Comparison of ENCODE assay signal across 8 cellular contexts in the genomic region with DNA sequence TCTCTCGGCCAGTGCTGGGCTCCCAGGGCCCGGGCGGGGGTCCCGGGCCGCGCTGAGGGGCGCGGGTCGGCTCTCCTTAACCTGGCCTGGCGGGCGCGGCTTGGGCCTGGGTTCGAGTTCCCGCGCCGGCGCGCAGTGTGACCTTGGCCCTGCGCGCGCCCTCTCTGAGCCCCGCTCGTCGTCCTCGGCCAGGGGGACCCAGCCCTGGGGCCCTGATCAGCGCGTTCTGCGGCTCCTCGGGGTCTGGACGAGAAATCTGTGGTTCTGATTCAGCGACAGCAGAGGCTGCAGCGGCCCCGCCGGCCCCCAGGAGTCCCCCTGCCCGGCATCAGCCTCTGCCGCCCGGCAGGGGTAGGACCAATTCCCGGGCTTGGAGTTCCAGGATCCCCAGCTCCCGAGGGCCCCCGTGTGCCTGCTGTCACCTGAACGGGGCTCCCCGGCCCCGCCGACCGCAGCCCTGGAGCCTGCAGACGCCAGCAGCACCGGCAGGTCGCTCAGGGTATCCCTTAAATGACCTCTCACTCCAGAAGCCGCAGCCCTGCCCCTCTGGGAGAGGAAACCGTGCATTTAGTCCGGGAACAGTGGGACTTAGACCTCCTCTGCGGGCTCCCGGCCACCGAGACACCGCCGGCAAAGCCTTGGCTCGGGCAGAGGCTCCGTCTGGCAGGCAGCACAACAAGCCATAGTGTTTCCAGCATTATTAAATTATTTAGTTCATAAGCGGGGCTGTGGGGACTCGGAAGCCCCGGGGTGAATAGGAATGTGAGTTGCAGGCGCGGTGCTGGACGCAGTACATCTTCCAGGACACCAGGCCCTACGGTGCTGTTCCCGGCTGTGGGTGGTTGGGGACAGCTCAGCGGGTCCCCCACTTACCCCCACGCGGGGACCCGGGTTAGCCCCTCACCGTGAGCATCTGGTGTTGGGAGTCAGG. TPM values are rescaled to one million over a fixed set of nuclear protein-coding genes. Genes with fewer than 3 reads are reported as not detected.
A peak's percentile ranks its signal among the peaks of the same experiment; 100 is the strongest.
DNase-seq lines count a peak whose midpoint lies in the region; ATAC-seq and TF ChIP-seq lines count a peak whose summit lies in the region.

No MANE protein-coding gene starts in this region.

- POLR2A ChIA-PET in activated CD8-positive, alpha-beta T cell treated with anti-CD3 and anti-CD28 coated beads for 36 hours (lab: Charles Lee), result interaction anchor here (0.5 to 2.3 kb wide), 8 partner anchors 24 to 334 kb away, joined by 3 to 10 read pairs (median 3); no protein-coding TSS in a partner anchor

- CTCF ChIA-PET in activated CD8-positive, alpha-beta T cell treated with anti-CD3 and anti-CD28 coated beads for 36 hours (lab: Charles Lee), result interaction anchor here (1.0 to 4.4 kb wide), 7 partner anchors 15 to 307 kb away, joined by 3 to 31 read pairs (median 4); no protein-coding TSS in a partner anchor

- TF ChIP-seq CTCF in AG10803 (conservative IDR thresholded peaks at IDR 0.05; ENCODE audit: low read length) (peak; percentile 7), mucosa of descending colon (IDR thresholded peaks at IDR 0.05) (no peak), type B pancreatic cell (conservative IDR thresholded peaks at IDR 0.05) (peak; percentile 65)
- no peak for TF ChIP-seq CTCF in activated CD8-positive, alpha-beta T cell treated with anti-CD3 and anti-CD28 coated beads for 36 hours (IDR thresholded peaks at IDR 0.05)

- H3K4me3 Mint-ChIP-seq in IgD-negative memory B cell (peak overlapping the region; percentile 75 to 94 (median 90)), type B pancreatic cell (peak overlapping the region; percentile 86)
- H3K4me3 Mint-ChIP-seq in activated CD8-positive, alpha-beta T cell treated with anti-CD3 and anti-CD28 coated beads for 36 hours, result peak overlapping the region; percentile 54

- no peaks in the 10 kb centered on the region for H3K36me3 ChIP-seq in mucosa of descending colon (ENCODE audit: low read depth)

- H3K4me3 ChIP-seq in AG10803 (ENCODE audit: low read length), result peak overlapping the region; percentile 74
- peak overlapping the region; percentile 77 for H3K4me3 ChIP-seq in mucosa of descending colon

- H3K4me1 ChIP-seq in mucosa of descending colon (ENCODE audit: low read depth), result peaks cover 12% of the 10 kb centered on the region

- H3K4me1 Mint-ChIP-seq in IgD-negative memory B cell, result peaks cover 31 to 43% (median 42%) of the 10 kb centered on the region in 3 donors
- H3K4me1 Mint-ChIP-seq in activated CD8-positive, alpha-beta T cell treated with anti-CD3 and anti-CD28 coated beads for 36 hours (ENCODE audit: low read depth), result peaks cover 55% of the 10 kb centered on the region
- peaks cover 54% of the 10 kb centered on the region for H3K4me1 Mint-ChIP-seq in type B pancreatic cell (ENCODE audit: unreplicated experiment)

- ATAC-seq in GM19351 (IDR thresholded peaks at IDR 0.05; ENCODE audit: unreplicated experiment), result peak; percentile 5
- peak; percentile 32 for ATAC-seq in activated CD8-positive, alpha-beta T cell treated with anti-CD3 and anti-CD28 coated beads for 36 hours
- ATAC-seq in mucosa of descending colon, result peak; percentile 19
- no peak for ATAC-seq in GM18870 (IDR thresholded peaks at IDR 0.05; ENCODE audit: unreplicated experiment)

- DNase-seq in AG10803 (ENCODE audit: low read depth) (peak; percentile 25), erythroblast (lab: John Stamatoyannopoulos, UW) (peak; percentile 54 to 64), mucosa of descending colon (peak; percentile 39 to 75 (median 60)), type B pancreatic cell (ENCODE audit: extremely low spot score, unreplicated experiment) (no peak)
- peak; percentile 48 for DNase-seq in activated CD8-positive, alpha-beta T cell treated with anti-CD3 and anti-CD28 coated beads for 36 hours

- H3K36me3 Mint-ChIP-seq in IgD-negative memory B cell (peaks cover 4% of the 10 kb centered on the region), type B pancreatic cell (no peaks in the 10 kb centered on the region)
- no peaks in the 10 kb centered on the region for H3K36me3 Mint-ChIP-seq in activated CD8-positive, alpha-beta T cell treated with anti-CD3 and anti-CD28 coated beads for 36 hours (ENCODE audit: low read depth)

- no peak for TF ChIP-seq POLR2A in erythroblast (IDR thresholded peaks at IDR 0.05; ENCODE audit: low read length)

- no peaks in the 10 kb centered on the region for H3K9me3 ChIP-seq in mucosa of descending colon

- H3K27me3 Mint-ChIP-seq in IgD-negative memory B cell, result no peaks in the 10 kb centered on the region
- H3K27me3 Mint-ChIP-seq in activated CD8-positive, alpha-beta T cell treated with anti-CD3 and anti-CD28 coated beads for 36 hours, result peaks cover 2% of the 10 kb centered on the region
- peaks cover 3% of the 10 kb centered on the region for H3K27me3 Mint-ChIP-seq in type B pancreatic cell

- H3K27ac Mint-ChIP-seq in IgD-negative memory B cell, result peak overlapping the region; percentile 59 to 90 (median 87)
- H3K27ac Mint-ChIP-seq in activated CD8-positive, alpha-beta T cell treated with anti-CD3 and anti-CD28 coated beads for 36 hours, result peak overlapping the region; percentile 74
- peak overlapping the region; percentile 70 for H3K27ac Mint-ChIP-seq in type B pancreatic cell

- H3K9me3 Mint-ChIP-seq in IgD-negative memory B cell (no peaks in the 10 kb centered on the region), type B pancreatic cell (no peaks in the 10 kb centered on the region)
- no peaks in the 10 kb centered on the region for H3K9me3 Mint-ChIP-seq in activated CD8-positive, alpha-beta T cell treated with anti-CD3 and anti-CD28 coated beads for 36 hours

- intact Hi-C loops in activated CD8-positive, alpha-beta T cell treated with anti-CD3 and anti-CD28 coated beads for 36 hours (cut with micrococcal nuclease), result loop anchor here (10.0 kb wide), 1 partner anchor 121 kb away; no protein-coding TSS in a partner anchor
- intact Hi-C loops in mucosa of descending colon (cut with DNase I, micrococcal nuclease), result no loop called here

RNA-seq across cellular contexts. Expression of gene CHST12, which starts 0.6 kb away (rescaled TPM):
- polyA plus RNA-seq in IgD-negative memory B cell, result 24.9 TPM
- total RNA-seq in activated CD8-positive, alpha-beta T cell treated with anti-CD3 and anti-CD28 coated beads for 36 hours, result 1 to 10 TPM; 2.9 to 4.7 TPM
- total RNA-seq in mucosa of descending colon, result 10 to 100 TPM; 10.7 to 20.9 (median 12.2) TPM
- 17.6 and 22.4 TPM in 2 replicates for total RNA-seq in type B pancreatic cell (ENCODE audit: low replicate concordance)

RNA-seq across cellular contexts. Expression of gene EIF3B, which starts 49.4 kb away (rescaled TPM):
- polyA plus RNA-seq in IgD-negative memory B cell, result 84.4 TPM
- 100 to 1,000 TPM; 252 to 256 TPM for total RNA-seq in activated CD8-positive, alpha-beta T cell treated with anti-CD3 and anti-CD28 coated beads for 36 hours
- total RNA-seq in mucosa of descending colon, result 100 to 1,000 TPM in 2 of 3 donors, 10 to 100 TPM in 1; 91.6 to 127 (median 110) TPM
- total RNA-seq in type B pancreatic cell (ENCODE audit: low replicate concordance), result 178 and 183 TPM in 2 replicates

Comparison
In these comparisons a context has a peak if more than half of its experiments do, and no peak if none do; other contexts are left out.
1. CTCF ChIP-seq: peak in AG10803 (single experiment) and type B pancreatic cell (single experiment); none in activated CD8-positive, alpha-beta T cell treated with anti-CD3 and anti-CD28 coated beads for 36 hours (single experiment) and mucosa of descending colon (single experiment).
2. Peak in every context shown above with its lines, with median percentiles within 50 percentile points of each other: H3K27ac Mint-ChIP-seq and H3K4me3 Mint-ChIP-seq.